In genomic region chr4:67430989-67431388, GRCh38 we compare ENCODE assay signal across 8 cellular contexts.
"Had no signal": no experiment of that assay in that cellular context is flagged by ENCODE, and none has a peak within 500 bp of the region (broad histone marks: within the 10 kb centered on the region; RNA-seq: fewer than 3 reads in every experiment).

No MANE protein-coding gene starts in this region.

- DNase-seq: GM23248, H7, HFFc6, Kasumi-1, KG1 had no signal

- H2AFZ ChIP-seq: GM23248 had no signal

- H3K9me3 ChIP-seq: HAP-1 had no signal

- H3K27ac ChIP-seq: GM23248, HL-60 had no signal

- H3K4me1 ChIP-seq: HAP-1 had no signal

- H3K4me3 ChIP-seq: GM23248, HAP-1 had no signal

- ATAC-seq: HCT116 had no signal

- H3K9ac ChIP-seq: GM23248 had no signal

- H3K36me3 ChIP-seq: HAP-1 had no signal
